ENCODE assay signal across 9 cellular contexts in the genomic region with DNA sequence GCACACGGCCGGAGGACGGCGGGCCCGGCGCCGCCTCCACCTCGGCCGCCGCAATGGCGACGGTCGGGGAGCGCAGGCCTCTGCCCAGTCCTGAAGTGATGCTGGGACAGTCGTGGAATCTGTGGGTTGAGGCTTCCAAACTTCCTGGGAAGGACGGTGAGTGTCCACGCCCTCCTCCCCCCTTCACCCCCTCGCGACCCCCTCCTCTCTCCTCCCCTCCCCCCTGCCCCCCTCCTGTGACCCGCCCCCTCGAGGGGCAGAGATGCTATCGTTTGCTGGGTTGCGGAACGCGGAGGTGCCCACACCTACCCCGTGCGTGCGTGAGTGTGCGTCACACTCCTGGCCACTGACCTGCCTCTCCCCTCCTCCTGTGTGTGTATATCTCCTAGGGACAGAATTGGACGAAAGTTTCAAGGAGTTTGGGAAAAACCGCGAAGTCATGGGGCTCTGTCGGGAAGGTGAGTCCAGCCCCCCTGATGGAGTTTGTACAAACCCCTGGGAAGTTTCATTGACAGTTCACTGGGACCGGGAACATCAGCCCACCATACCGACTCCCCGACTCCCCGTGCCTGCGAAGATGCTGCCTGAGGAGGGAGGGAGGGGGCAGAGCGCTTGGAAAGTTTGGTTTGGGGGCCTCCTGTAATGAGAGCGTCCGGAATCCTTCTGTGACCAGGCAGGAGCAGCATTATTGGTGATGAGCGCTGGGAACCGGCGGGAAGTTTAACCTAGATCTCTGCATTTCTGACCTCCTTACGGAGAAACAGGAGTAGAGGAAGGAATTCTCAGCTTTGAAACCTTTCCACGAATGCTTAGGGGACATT. TPM values are rescaled to one million over a fixed set of nuclear protein-coding genes. Genes with fewer than 3 reads are reported as not detected.
DNase-seq lines count a peak whose midpoint lies in the region; ATAC-seq, FAIRE-seq and TF ChIP-seq lines count a peak whose summit lies in the region.
"Had no signal": no experiment of that assay in that cellular context is flagged by ENCODE, and none has a peak within 500 bp of the region (broad histone marks: within the 10 kb centered on the region; RNA-seq: fewer than 3 reads in every experiment).

No MANE protein-coding gene starts in this region.

- H3K4me1 Mint-ChIP-seq in T-helper 1 cell treated with Interleukin-12 subunit alpha and Interleukin-12 subunit beta and Interleukin-4 antibody, amounts not matched to agents 30 μg/mL and 1 μg/mL, for 36 hours (ENCODE audit: low read depth): peaks cover 36% of the 10 kb centered on the region

- peak overlapping the region; percentile 84 for H3K4me3 Mint-ChIP-seq in T-helper 1 cell treated with Interleukin-12 subunit alpha and Interleukin-12 subunit beta and Interleukin-4 antibody, amounts not matched to agents 30 μg/mL and 1 μg/mL, for 36 hours

- H3K9me3 ChIP-seq in GM12878 (replicated peaks; ENCODE audit: control insufficient read depth, insufficient read depth, low read length) (no peaks in the 10 kb centered on the region), iPS-20b (ENCODE audit: insufficient read depth, low read depth, low read length) (no peaks in the 10 kb centered on the region), spleen (no peaks in the 10 kb centered on the region)

- SMC1A ChIA-PET in GM12878 (lab: Charles Lee; ENCODE audit: uncharacterized antibody, unreplicated experiment): interaction anchor here (0.7 kb wide), 1 partner anchor 112 kb away, joined by 3 read pairs; no protein-coding TSS in a partner anchor

- FAIRE-seq in GM18507 (lab: Jason Lieb, UNC): peak; percentile 12
- FAIRE-seq in GM12878 (lab: Jason Lieb, UNC): no peak

- H3K27ac Mint-ChIP-seq in T-helper 1 cell treated with Interleukin-12 subunit alpha and Interleukin-12 subunit beta and Interleukin-4 antibody, amounts not matched to agents 30 μg/mL and 1 μg/mL, for 36 hours: peak overlapping the region; percentile 91

- H3K9ac ChIP-seq in GM12878 (ENCODE audit: control insufficient read depth, insufficient read depth, low read length): peak overlapping the region; percentile 80; the same call in 1 of the 2 replicates
- peak overlapping the region; percentile 64; the same call in 1 of the 2 replicates for H3K9ac ChIP-seq in iPS-20b (ENCODE audit: low read depth, low read length)

- WGBS in GM12878 (ENCODE audit: insufficient coverage, insufficient replicate concordance, low lambda C conversion rate, missing lambda C conversion rate): 28% methylated on average over 38 of the region's 46 CpGs
- WGBS in spleen, 5 donors: 11 to 29% (median 14%) methylated on average over 31 to 45 of the region's 46 CpGs

- H2AFZ ChIP-seq in GM12878 (ENCODE audit: control insufficient read depth, low read depth, low read length): peak overlapping the region; percentile 60

- H3K4me1 ChIP-seq in GM12878 (ENCODE audit: control insufficient read depth, insufficient read depth, low read length) (peaks cover 20% of the 10 kb centered on the region), iPS-20b (ENCODE audit: insufficient read depth, low read length) (peaks cover 11% of the 10 kb centered on the region; the same call in 1 of the 2 replicates), spleen (peaks cover 28 to 73% (median 38%) of the 10 kb centered on the region in 6 donors)

- CTCF ChIA-PET in GM12878 (lab: Yijun Ruan, JAX): interaction anchor here (0.7 to 1.9 kb wide), 2 partner anchors 15 kb away, joined by 4 to 6 read pairs; no protein-coding TSS in a partner anchor

- H3K27me3 Mint-ChIP-seq in T-helper 1 cell treated with Interleukin-12 subunit alpha and Interleukin-12 subunit beta and Interleukin-4 antibody, amounts not matched to agents 30 μg/mL and 1 μg/mL, for 36 hours (ENCODE audit: low read depth): no peaks in the 10 kb centered on the region

- peak overlapping the region; percentile 86; the same call in 1 of the 2 replicates for H3K27ac ChIP-seq in GM12878 (ENCODE audit: control insufficient read depth, insufficient read depth)
- no peak overlapping the region for H3K27ac ChIP-seq in iPS-20b (ENCODE audit: low read length)
- H3K27ac ChIP-seq in spleen: peak overlapping the region; percentile 96 to 100 (median 99)

- H4K20me1 ChIP-seq in GM12878 (ENCODE audit: control insufficient read depth, insufficient read depth): no peaks in the 10 kb centered on the region

- intact Hi-C loops in GM12878 (cut with micrococcal nuclease; ENCODE audit: unreplicated experiment): loop anchor here (5.0 kb wide), 1 partner anchor 49 kb away; no protein-coding TSS in a partner anchor
- intact Hi-C loops in spleen (cut with DNase I; ENCODE audit: low total_unique reads): no loop called here

- in situ Hi-C loops in GM12878 (cut with MboI): no loop called here

- H3K27me3 ChIP-seq in GM12878 (replicated peaks in 1 of 2; ENCODE audit: control insufficient read depth in 2 of 2, insufficient read depth in 2 of 2, low read length in 1 of 2): no peaks in the 10 kb centered on the region
- peaks cover 22% of the 10 kb centered on the region; the same call in 1 of the 2 replicates for H3K27me3 ChIP-seq in iPS-20b (ENCODE audit: insufficient read depth, low read length)
- no peaks in the 10 kb centered on the region for H3K27me3 ChIP-seq in spleen (replicated peaks in 1 of 7)

- TF ChIP-seq CTCF in GM12878 (IDR thresholded peaks at IDR 0.05 in 2 of 3, conservative IDR thresholded peaks at IDR 0.05 in 1 of 3; ENCODE audit: control insufficient read depth in 2 of 3, extremely low read depth in 1 of 3, insufficient read depth in 1 of 3, low read depth in 3 of 3, low read length in 3 of 3): no peak
- peak in 1 of 11 experiments; percentile 1 for TF ChIP-seq CTCF in spleen (IDR thresholded peaks at IDR 0.05 in 8 of 11, conservative IDR thresholded peaks at IDR 0.05 in 3 of 11)

- peak overlapping the region; percentile 74 for H3K4me3 ChIP-seq in GM12878
- peak overlapping the region; percentile 77 for H3K4me3 ChIP-seq in iPS-20b (ENCODE audit: low read length)
- H3K4me3 ChIP-seq in spleen: peak overlapping the region; percentile 30 to 85 (median 77)

- no peak for TF ChIP-seq POLR2A in GM12878 (IDR thresholded peaks at IDR 0.05; ENCODE audit: low read depth, low read length)
- no peak for TF ChIP-seq POLR2A in spleen (IDR thresholded peaks at IDR 0.05)

- TF ChIP-seq EP300 in GM12878 (IDR thresholded peaks at IDR 0.05; ENCODE audit: borderline replicate concordance in 1 of 2, control insufficient read depth in 1 of 2, low read depth in 2 of 2, low read length in 2 of 2): no peak

- peaks cover 15% of the 10 kb centered on the region for H3K79me2 ChIP-seq in GM12878 (ENCODE audit: control insufficient read depth, insufficient read depth, low read length)

- POLR2A ChIA-PET in GM12878 (lab: Charles Lee): interaction anchor here (0.9 kb wide), 1 partner anchor 536 kb away, joined by 3 read pairs; no protein-coding TSS in a partner anchor

- H3K4me2 ChIP-seq in GM12878 (ENCODE audit: control insufficient read depth, insufficient read depth): peak overlapping the region; percentile 81

- peaks cover 27% of the 10 kb centered on the region for H3K36me3 Mint-ChIP-seq in T-helper 1 cell treated with Interleukin-12 subunit alpha and Interleukin-12 subunit beta and Interleukin-4 antibody, amounts not matched to agents 30 μg/mL and 1 μg/mL, for 36 hours (ENCODE audit: low read depth)

- no TSS peak for BruUV-seq in GM12878 (replicated peaks; lab: Mats Ljungman, UMichigan)

- no peaks in the 10 kb centered on the region for H3K9me3 Mint-ChIP-seq in T-helper 1 cell treated with Interleukin-12 subunit alpha and Interleukin-12 subunit beta and Interleukin-4 antibody, amounts not matched to agents 30 μg/mL and 1 μg/mL, for 36 hours

- no peak for TF ChIP-seq RAD21 in GM12878 (IDR thresholded peaks at IDR 0.05; ENCODE audit: insufficient read depth, low read depth, low read length)

- RAD21 ChIA-PET in GM12878 (lab: Charles Lee; ENCODE audit: unreplicated experiment): interaction anchor here (0.9 to 1.4 kb wide), 3 partner anchors 15 to 110 kb away, joined by 3 to 5 read pairs (median 4); a partner anchor contains a TSS

- peak; percentile 13 for ATAC-seq in HG03066 (IDR thresholded peaks at IDR 0.05; ENCODE audit: low read depth, unreplicated experiment)
- peak; percentile 39 for ATAC-seq in GM12878

- DNase-seq in GM18507 (ENCODE audit: extremely low spot score, insufficient read length, low read depth) (peak; percentile 17), GM12878 (ENCODE audit: low read depth, low spot score) (no peak), spleen (peak; percentile 91), MV-4-11 (lab: John Stamatoyannopoulos, UW) (no peak), DMS153 treated with DMSO at 0.1 percent for 48 hours (lab: John Stamatoyannopoulos, UW; ENCODE audit: unreplicated experiment) (no peak)

- H3K36me3 ChIP-seq in GM12878 (ENCODE audit: control insufficient read depth in 2 of 2, insufficient read depth in 2 of 2, low read length in 1 of 2): peaks cover 0 to 20% of the 10 kb centered on the region in 2 experiments; a peak in 3 of 4 replicates
- H3K36me3 ChIP-seq in iPS-20b (ENCODE audit: insufficient read depth, low read depth, low read length): peaks cover 25% of the 10 kb centered on the region
- H3K36me3 ChIP-seq in spleen: peaks cover 0 to 35% (median 5%) of the 10 kb centered on the region in 6 donors

RNA-seq across cellular contexts. Expression of a gene that starts 0.8 kb away (rescaled TPM):
- not detected in 2 replicates for total RNA-seq in GM12878 (2013; cell fraction: nucleolus; rRNA removed)
- total RNA-seq in GM12878 (2014; rRNA removed) (2.1 TPM in 1 of 2 replicates, not detected in the other), GM12878 (2014; rRNA removed; fragmentation: Illumina TruSeq; extraction: Trizol) (2.4 TPM in 1 of 2 replicates, not detected in the other), GM12878 (2021) (1.5 and 1.7 TPM in 2 replicates), spleen (not detected)
- polyA plus RNA-seq in GM12878 (2011; ENCODE audit: low read depth): not detected
- polyA plus RNA-seq in GM12878 (2011; rRNA removed) (1.7 TPM in 1 of 2 replicates, not detected in the other), GM12878 (2014; fragmentation: Illumina TruSeq; extraction: Trizol) (not detected in 2 replicates), GM12878 (2014; fragmentation: Nextera tagmentation; extraction: Ambion mirVana) (under 1 TPM in 1 of 2 experiments, not detected in 1; 0.60 TPM), GM12878 (2014; rRNA removed) (not detected in 2 replicates), GM12878 (2016; fragmentation: Nextera tagmentation; extraction: Ambion mirVana) (under 1 TPM; 0.95 TPM), spleen (not detected)
- polyA plus RNA-seq in GM12878 (2011; cell fraction: cytosol; rRNA removed): not detected in 2 replicates
- not detected in 2 replicates for polyA plus RNA-seq in GM12878 (2011; cell fraction: nucleus; rRNA removed)
- 3.2 TPM in 1 of 2 replicates, not detected in the other for polyA plus RNA-seq in GM12878 (2012)
- polyA minus RNA-seq in GM12878 (2011; rRNA and poly(A)+ RNA removed): not detected in 2 replicates
- not detected in 2 replicates for polyA minus RNA-seq in GM12878 (2011; cell fraction: cytosol; rRNA and poly(A)+ RNA removed)
- not detected in 2 replicates for polyA minus RNA-seq in GM12878 (2011; cell fraction: nucleus; rRNA and poly(A)+ RNA removed)
- total RNA-seq: temporal lobe had no signal

RNA-seq across cellular contexts. Expression of a gene that starts 49.3 kb away (rescaled TPM):
- 130 and 152 TPM in 2 replicates for total RNA-seq in GM12878 (2013; cell fraction: nucleolus; rRNA removed)
- total RNA-seq in GM12878 (2014; rRNA removed): 8.5 and 13.7 TPM in 2 replicates
- 16.1 and 18.1 TPM in 2 replicates for total RNA-seq in GM12878 (2014; rRNA removed; fragmentation: Illumina TruSeq; extraction: Trizol)
- 16.7 and 24.6 TPM in 2 replicates for total RNA-seq in GM12878 (2021)
- 7.6 TPM for polyA plus RNA-seq in GM12878 (2011; ENCODE audit: low read depth)
- polyA plus RNA-seq in GM12878 (2011; rRNA removed): 14.2 and 21.2 TPM in 2 replicates
- polyA plus RNA-seq in GM12878 (2011; cell fraction: cytosol; rRNA removed): 20.9 and 22.0 TPM in 2 replicates
- polyA plus RNA-seq in GM12878 (2011; cell fraction: nucleus; rRNA removed): 60.1 and 74.5 TPM in 2 replicates
- 6.1 and 7.0 TPM in 2 replicates for polyA plus RNA-seq in GM12878 (2012)
- 17.7 and 22.3 TPM in 2 replicates for polyA plus RNA-seq in GM12878 (2014; fragmentation: Illumina TruSeq; extraction: Trizol)
- polyA plus RNA-seq in GM12878 (2014; fragmentation: Nextera tagmentation; extraction: Ambion mirVana): 1 to 10 TPM; 1.5 to 3.2 TPM
- 6.3 and 8.5 TPM in 2 replicates for polyA plus RNA-seq in GM12878 (2014; rRNA removed)
- 1 to 10 TPM in 1 of 2 experiments, under 1 TPM in 1; 0.83 to 1.2 TPM for polyA plus RNA-seq in GM12878 (2016; fragmentation: Nextera tagmentation; extraction: Ambion mirVana)
- polyA minus RNA-seq in GM12878 (2011; rRNA and poly(A)+ RNA removed): 116 and 117 TPM in 2 replicates
- polyA minus RNA-seq in GM12878 (2011; cell fraction: cytosol; rRNA and poly(A)+ RNA removed): 13.5 and 13.6 TPM in 2 replicates
- 97.0 and 146 TPM in 2 replicates for polyA minus RNA-seq in GM12878 (2011; cell fraction: nucleus; rRNA and poly(A)+ RNA removed)
- 10 to 100 TPM; 43.3 to 91.8 (median 67.6) TPM for total RNA-seq in spleen
- 1 to 10 TPM; 1.9 to 5.3 (median 2.0) TPM for polyA plus RNA-seq in spleen

RNA-seq across cellular contexts. Expression of a gene that starts 49.4 kb away (rescaled TPM):
- total RNA-seq in GM12878 (2013; cell fraction: nucleolus; rRNA removed): 10.9 and 13.6 TPM in 2 replicates
- total RNA-seq in GM12878 (2014; rRNA removed) (61.7 and 73.8 TPM in 2 replicates), GM12878 (2014; rRNA removed; fragmentation: Illumina TruSeq; extraction: Trizol) (129 and 138 TPM in 2 replicates), GM12878 (2021) (100 and 101 TPM in 2 replicates), spleen (10 to 100 TPM; 23.8 to 42.2 (median 37.0) TPM)
- polyA plus RNA-seq in GM12878 (2011; ENCODE audit: low read depth): 62.5 TPM
- polyA plus RNA-seq in GM12878 (2011; rRNA removed) (81.0 and 147 TPM in 2 replicates), GM12878 (2014; fragmentation: Illumina TruSeq; extraction: Trizol) (167 and 206 TPM in 2 replicates), GM12878 (2014; fragmentation: Nextera tagmentation; extraction: Ambion mirVana) (100 to 1,000 TPM; 227 to 269 TPM), GM12878 (2014; rRNA removed) (97.9 and 108 TPM in 2 replicates), GM12878 (2016; fragmentation: Nextera tagmentation; extraction: Ambion mirVana) (100 to 1,000 TPM; 146 to 157 TPM), spleen (10 to 100 TPM; 68.2 to 74.6 (median 71.2) TPM)
- polyA plus RNA-seq in GM12878 (2011; cell fraction: cytosol; rRNA removed): 24.3 and 29.7 TPM in 2 replicates
- polyA plus RNA-seq in GM12878 (2011; cell fraction: nucleus; rRNA removed): 20.1 and 20.9 TPM in 2 replicates
- 91.1 and 97.6 TPM in 2 replicates for polyA plus RNA-seq in GM12878 (2012)
- 7.2 and 18.1 TPM in 2 replicates for polyA minus RNA-seq in GM12878 (2011; rRNA and poly(A)+ RNA removed)
- polyA minus RNA-seq in GM12878 (2011; cell fraction: cytosol; rRNA and poly(A)+ RNA removed): 7.9 and 10.6 TPM in 2 replicates
- 4.0 and 4.5 TPM in 2 replicates for polyA minus RNA-seq in GM12878 (2011; cell fraction: nucleus; rRNA and poly(A)+ RNA removed)

Comparison
In these comparisons a context has a peak if more than half of its experiments do, and no peak if none do; other contexts are left out.
1. DNase-seq: peak in GM18507 (single experiment) and spleen (single experiment); none in GM12878 (single experiment), MV-4-11 (single experiment) and DMS153 treated with DMSO at 0.1 percent for 48 hours (single experiment).
2. Peak in every context shown above with its lines, with median percentiles within 50 percentile points of each other: H3K4me3 ChIP-seq.